ENCODE assay signal across 1 cellular context in genomic region chr7:156533420-156533819, GRCh38.
TF ChIP-seq lines count a peak whose summit lies in the region.

No MANE protein-coding gene starts in this region.

TF ChIP-seq in H1, 55 proteins besides CTCF, POLR2A, EP300 and RAD21:
- TF ChIP-seq TCF12 (IDR thresholded peaks at IDR 0.05; ENCODE audit: low read depth, low read length) (no peak), NANOG (IDR thresholded peaks at IDR 0.05; ENCODE audit: insufficient read depth, low read depth, low read length, poor library complexity, severe bottlenecking) (no peak), KDM4A (IDR thresholded peaks at IDR 0.05; ENCODE audit: low read depth, low read length, severe bottlenecking) (no peak), NRF1 (IDR thresholded peaks at IDR 0.05; ENCODE audit: low read depth, low read length) (no peak), SP2 (IDR thresholded peaks at IDR 0.05; ENCODE audit: low read length) (no peak), EGR1 (IDR thresholded peaks at IDR 0.05; ENCODE audit: borderline replicate concordance, low read depth, low read length) (no peak), CBX5 (IDR thresholded peaks at IDR 0.05; ENCODE audit: low read depth, low read length) (no peak), GABPA (IDR thresholded peaks at IDR 0.05; ENCODE audit: borderline replicate concordance, insufficient read depth, low read length) (no peak), CTBP2 (IDR thresholded peaks at IDR 0.05; ENCODE audit: borderline replicate concordance, insufficient read depth, insufficient read length, low read length) (no peak), MAFK (IDR thresholded peaks at IDR 0.05; ENCODE audit: low read depth, low read length) (no peak), EZH2 (IDR thresholded peaks at IDR 0.05; ENCODE audit: low read depth, low read length, severe bottlenecking) (no peak), YY1 (IDR thresholded peaks at IDR 0.05; ENCODE audit: low read depth, low read length) (no peak), SRF (IDR thresholded peaks at IDR 0.05; ENCODE audit: low read depth, low read length) (no peak), ATF2 (IDR thresholded peaks at IDR 0.05; ENCODE audit: low read length) (no peak), SUZ12 (IDR thresholded peaks at IDR 0.05; ENCODE audit: low read length) (no peak), CHD7 (IDR thresholded peaks at IDR 0.05; ENCODE audit: insufficient replicate concordance, low read length) (no peak), USF2 (IDR thresholded peaks at IDR 0.05; ENCODE audit: low read length) (no peak), CHD1 (IDR thresholded peaks at IDR 0.05; ENCODE audit: low read depth, low read length) (no peak), SP4 (IDR thresholded peaks at IDR 0.05; ENCODE audit: low read length) (no peak)
